28 cellular contexts compared by ENCODE assay signal in genomic region chr5:32264954-32265572, GRCh38.
"Had no signal": no experiment of that assay in that cellular context is flagged by ENCODE, and none has a peak within 500 bp of the region (broad histone marks: within the 10 kb centered on the region; RNA-seq: fewer than 3 reads in every experiment).

No MANE protein-coding gene starts in this region.

- H3K27ac Mint-ChIP-seq: activated CD4-positive, alpha-beta memory T cell treated with anti-CD3 and anti-CD28 coated beads, Interleukin-2, amount 10 ng/mL, durations not matched to agents 7 days and 5 days; activated naive CD4-positive, alpha-beta T cell treated with anti-CD3 and anti-CD28 coated beads, Interleukin-2, amount 10 ng/mL, durations not matched to agents 7 days and 5 days; activated naive CD8-positive, alpha-beta T cell treated with anti-CD3 and anti-CD28 coated beads, Interleukin-2, amount 10 ng/mL, durations not matched to agents 7 days and 5 days; activated T-cell treated with anti-CD3 and anti-CD28 coated beads, Interleukin-2, amount 50 U/mL, for 24 hours; dendritic cell treated with granulocyte-macrophage colony-stimulating factor and Interleukin-4, amounts not matched to agents 40 ng/mL and 50 ng/mL, for 4 days; mesothelial cell of epicardium; T-helper 17 cell had no signal

- ATAC-seq: left lung, right cardiac atrium, T-helper 17 cell, upper lobe of right lung had no signal

- DNase-seq: activated CD4-positive, alpha-beta memory T cell treated with anti-CD3 and anti-CD28 coated beads, Interleukin-2, amount 10 ng/mL, durations not matched to agents 7 days and 5 days; activated CD4-positive, alpha-beta T cell treated with anti-CD3 and anti-CD28 coated beads, Interleukin-2, amount 10 ng/mL, durations not matched to agents 24 days and 14 days; activated CD4-positive, CD25-positive, alpha-beta regulatory T cell treated with anti-CD3 and anti-CD28 coated beads, Interleukin-2, amount 50 U/mL, for 72 hours; activated CD8-positive, alpha-beta memory T cell treated with anti-CD3 and anti-CD28 coated beads, Interleukin-2, amount 50 U/mL, for 48 hours; activated gamma-delta T cell; activated naive CD4-positive, alpha-beta T cell treated with anti-CD3 and anti-CD28 coated beads, Interleukin-2, amount 10 ng/mL, durations not matched to agents 7 days and 5 days; activated naive CD8-positive, alpha-beta T cell treated with anti-CD3 and anti-CD28 coated beads, Interleukin-2, amount 10 ng/mL, durations not matched to agents 7 days and 5 days; activated T-cell treated with anti-CD3 and anti-CD28 coated beads, Interleukin-2, amount 50 U/mL, for 24 hours; esophagus squamous epithelium; foreskin melanocyte; heart right ventricle; kidney glomerular epithelial cell; left lung; mammary epithelial cell; naive B cell; nucleus accumbens; psoas muscle; right cardiac atrium; spleen; stimulated activated naive CD4-positive, alpha-beta T cell; T-helper 17 cell; T1000; tibial artery; upper lobe of right lung had no signal

- H3K4me1 Mint-ChIP-seq: brain, mesothelial cell of epicardium, neural crest cell had no signal

- H3K9me3 Mint-ChIP-seq: activated CD4-positive, alpha-beta memory T cell treated with anti-CD3 and anti-CD28 coated beads, Interleukin-2, amount 10 ng/mL, durations not matched to agents 7 days and 5 days; activated naive CD4-positive, alpha-beta T cell treated with anti-CD3 and anti-CD28 coated beads, Interleukin-2, amount 10 ng/mL, durations not matched to agents 7 days and 5 days; activated naive CD8-positive, alpha-beta T cell treated with anti-CD3 and anti-CD28 coated beads, Interleukin-2, amount 10 ng/mL, durations not matched to agents 7 days and 5 days; activated T-cell treated with anti-CD3 and anti-CD28 coated beads, Interleukin-2, amount 50 U/mL, for 24 hours; brain; dendritic cell treated with granulocyte-macrophage colony-stimulating factor and Interleukin-4, amounts not matched to agents 40 ng/mL and 50 ng/mL, for 4 days; mesothelial cell of epicardium had no signal

- H3K4me3 Mint-ChIP-seq: activated CD4-positive, alpha-beta memory T cell treated with anti-CD3 and anti-CD28 coated beads, Interleukin-2, amount 10 ng/mL, durations not matched to agents 7 days and 5 days; activated CD4-positive, alpha-beta T cell treated with anti-CD3 and anti-CD28 coated beads, Interleukin-2, amount 10 ng/mL, durations not matched to agents 24 days and 14 days; activated naive CD4-positive, alpha-beta T cell treated with anti-CD3 and anti-CD28 coated beads, Interleukin-2, amount 10 ng/mL, durations not matched to agents 7 days and 5 days; activated naive CD8-positive, alpha-beta T cell treated with anti-CD3 and anti-CD28 coated beads, Interleukin-2, amount 10 ng/mL, durations not matched to agents 7 days and 5 days; activated T-cell treated with anti-CD3 and anti-CD28 coated beads, Interleukin-2, amount 50 U/mL, for 24 hours; dendritic cell treated with granulocyte-macrophage colony-stimulating factor and Interleukin-4, amounts not matched to agents 40 ng/mL and 50 ng/mL, for 4 days; mesothelial cell of epicardium; naive B cell; neural crest cell; T-helper 17 cell had no signal

- H3K27me3 Mint-ChIP-seq: activated CD4-positive, alpha-beta memory T cell treated with anti-CD3 and anti-CD28 coated beads, Interleukin-2, amount 10 ng/mL, durations not matched to agents 7 days and 5 days; activated CD4-positive, alpha-beta T cell treated with anti-CD3 and anti-CD28 coated beads, Interleukin-2, amount 10 ng/mL, durations not matched to agents 24 days and 14 days; activated naive CD4-positive, alpha-beta T cell treated with anti-CD3 and anti-CD28 coated beads, Interleukin-2, amount 10 ng/mL, durations not matched to agents 7 days and 5 days; activated naive CD8-positive, alpha-beta T cell treated with anti-CD3 and anti-CD28 coated beads, Interleukin-2, amount 10 ng/mL, durations not matched to agents 7 days and 5 days; activated T-cell treated with anti-CD3 and anti-CD28 coated beads, Interleukin-2, amount 50 U/mL, for 24 hours; brain; dendritic cell treated with granulocyte-macrophage colony-stimulating factor and Interleukin-4, amounts not matched to agents 40 ng/mL and 50 ng/mL, for 4 days; naive B cell; T-helper 17 cell had no signal
